8 cellular contexts compared by ENCODE assay signal in the genomic region with DNA sequence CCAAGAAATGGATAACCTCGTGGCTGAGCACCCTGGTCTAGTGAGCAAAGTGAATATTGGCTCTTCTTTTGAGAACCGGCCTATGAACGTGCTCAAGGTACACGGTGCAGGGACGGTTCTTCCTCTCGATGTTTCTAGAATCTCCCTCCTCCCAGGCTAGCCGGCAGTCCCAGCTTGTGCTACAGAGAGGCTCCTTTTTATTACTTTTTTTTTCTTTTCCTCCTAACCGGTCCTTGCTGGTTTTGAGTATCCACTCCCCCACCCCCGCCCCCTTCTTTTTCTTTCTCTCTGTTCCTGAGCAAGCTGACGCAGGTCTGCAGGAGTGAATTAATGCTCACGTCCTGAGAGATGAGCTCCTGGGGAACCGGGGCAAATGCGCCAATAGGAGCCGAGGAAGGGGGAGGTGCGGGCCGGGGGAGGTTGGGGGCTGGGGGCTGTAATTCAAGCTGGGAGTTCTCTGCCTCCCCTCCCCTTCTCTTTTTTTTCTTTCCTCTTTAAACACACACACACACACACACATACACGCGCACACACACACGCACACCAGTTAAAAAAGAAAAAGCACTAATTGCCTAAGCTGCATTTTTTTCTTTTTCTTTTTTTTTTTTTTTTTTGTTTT. TPM values are rescaled to one million over a fixed set of nuclear protein-coding genes. Genes with fewer than 3 reads are reported as not detected.
DNase-seq lines count a peak whose midpoint lies in the region; ATAC-seq, FAIRE-seq and TF ChIP-seq lines count a peak whose summit lies in the region.

No MANE protein-coding gene starts in this region.

- H3K36me3 ChIP-seq in Caco-2 (ENCODE audit: control insufficient read depth, insufficient read depth, low read length) (no peaks in the 10 kb centered on the region), thyroid gland (no peaks in the 10 kb centered on the region)

- peak overlapping the region; percentile 22 for H3K4me3 Mint-ChIP-seq in Caco-2 (ENCODE audit: unreplicated experiment)

- POLR2A ChIA-PET in Caco-2 (lab: Charles Lee), result interaction anchor here (0.6 kb wide), 1 partner anchor 68 kb away, joined by 4 read pairs; a partner anchor contains a TSS

- FAIRE-seq in islet of Langerhans (lab: Jason Lieb, UNC), result peak; percentile 71

- TF ChIP-seq CTCF in Caco-2 (IDR thresholded peaks at IDR 0.05; ENCODE audit: insufficient read depth in 1 of 2, low read depth in 1 of 2, low read length in 1 of 2, severe bottlenecking in 1 of 2, unreplicated experiment in 1 of 2) (no peak), thyroid gland (IDR thresholded peaks at IDR 0.05) (no peak)

- TF ChIP-seq POLR2A in thyroid gland (IDR thresholded peaks at IDR 0.05), result no peak

- H3K27me3 Mint-ChIP-seq in Caco-2 (ENCODE audit: insufficient read depth, unreplicated experiment), result no peaks in the 10 kb centered on the region

- no peak for ATAC-seq in HG02623 (IDR thresholded peaks at IDR 0.05; ENCODE audit: unreplicated experiment)

- DNase-seq in Caco-2, result peak in 1 of 2 experiments; percentile 39
- peak; percentile 91 for DNase-seq in NCI-H146 treated with DMSO at 0.1 percent for 48 hours (lab: John Stamatoyannopoulos, UW; ENCODE audit: unreplicated experiment)
- peak; percentile 93 for DNase-seq in amniotic epithelial cell (ENCODE audit: low read depth)
- peak; percentile 25 to 36 for DNase-seq in thyroid gland
- no peak for DNase-seq in T-helper 9 cell
- DNase-seq in glomerular visceral epithelial cell (ENCODE audit: extremely low spot score), result no peak

- H3K27me3 ChIP-seq in Caco-2 (replicated peaks; ENCODE audit: control insufficient read depth, insufficient read depth, low read length) (no peaks in the 10 kb centered on the region), thyroid gland (no peaks in the 10 kb centered on the region)

- 3 to 5% methylated on average over 19 of the region's 19 CpGs for WGBS in thyroid gland, 2 donors

- peak overlapping the region in 1 of 3 donors; percentile 44 for H3K27ac ChIP-seq in thyroid gland

- no peaks in the 10 kb centered on the region for H3K9me3 ChIP-seq in Caco-2
- H3K9me3 ChIP-seq in thyroid gland, result no peaks in the 10 kb centered on the region

- no peaks in the 10 kb centered on the region for H3K9me3 Mint-ChIP-seq in Caco-2 (ENCODE audit: unreplicated experiment)

- peaks cover 7% of the 10 kb centered on the region for H3K4me1 Mint-ChIP-seq in Caco-2 (ENCODE audit: low read depth, unreplicated experiment)

- no peaks in the 10 kb centered on the region for H3K36me3 Mint-ChIP-seq in Caco-2 (ENCODE audit: insufficient read depth, unreplicated experiment)

- intact Hi-C loops in Caco-2 (cut with micrococcal nuclease; ENCODE audit: unreplicated experiment) (no loop called here), thyroid gland (cut with DNase I) (loop anchor here (10.0 kb wide), 1 partner anchor 212 kb away; no protein-coding TSS in a partner anchor)

- H3K27ac Mint-ChIP-seq in Caco-2 (ENCODE audit: unreplicated experiment), result no peak overlapping the region

- H3K4me3 ChIP-seq in Caco-2 (ENCODE audit: low read depth, low read length) (no peak overlapping the region), thyroid gland (replicated peaks in 1 of 3) (peak overlapping the region in 1 of 3 donors; percentile 10)

- no TSS peak for BruUV-seq in Caco-2 (replicated peaks; lab: Mats Ljungman, UMichigan)

- CTCF ChIA-PET in Caco-2 (lab: Charles Lee), result interaction anchor here (0.6 kb wide), 1 partner anchor 36 kb away, joined by 3 read pairs; no protein-coding TSS in a partner anchor

- H3K4me1 ChIP-seq in Caco-2 (peaks cover 6% of the 10 kb centered on the region; the same call in 1 of the 2 replicates), thyroid gland (peaks cover 0 to 6% of the 10 kb centered on the region in 2 donors)

RNA-seq across cellular contexts. Expression of a gene that starts 6.5 kb away (rescaled TPM):
- 26.1 and 27.6 TPM in 2 replicates for total RNA-seq in Caco-2 (2022)
- total RNA-seq in thyroid gland, result not detected

RNA-seq across cellular contexts. Expression of a gene that starts 19.8 kb away (rescaled TPM):
- 0.59 and 0.72 TPM in 2 replicates for total RNA-seq in Caco-2 (2022)
- total RNA-seq in thyroid gland, result not detected

Comparison
In these comparisons a context has a peak if more than half of its experiments do, and no peak if none do; other contexts are left out.
1. DNase-seq: peak in NCI-H146 treated with DMSO at 0.1 percent for 48 hours (single experiment), amniotic epithelial cell (single experiment) and thyroid gland (2 of 2); none in T-helper 9 cell (single experiment) and glomerular visceral epithelial cell (single experiment).
2. RNA of a gene that starts 6.5 kb away (total RNA-seq): 26.1 to 27.6 TPM in Caco-2; not detected in thyroid gland; every median in the first group is over 10 times any median in the second.